In genomic region chr10:50896721-50897120, GRCh38 we compare ENCODE assay signal across 31 cellular contexts. TPM values are rescaled to one million over a fixed set of nuclear protein-coding genes. Genes with fewer than 3 reads are reported as not detected.
"Had no signal": no experiment of that assay in that cellular context is flagged by ENCODE, and none has a peak within 500 bp of the region (broad histone marks: within the 10 kb centered on the region; RNA-seq: fewer than 3 reads in every experiment).

No MANE protein-coding gene starts in this region.

- DNase-seq: hypothalamus; immature natural killer cell; islet precursor cell; left lung; lower lobe of right lung; mammary epithelial cell; mesenchymal stem cell; naive thymus-derived CD8-positive, alpha-beta T cell; nucleus accumbens; pancreas; psoas muscle; right lobe of liver; stimulated activated CD4-positive, alpha-beta T cell treated with anti-CD3 and anti-CD28 coated beads, Interleukin-1b, Interleukin-23, amount 100 ng/mL, for 48 hours; stimulated activated CD4-positive, alpha-beta T cell treated with anti-CD3 and anti-CD28 coated beads, Interleukin-2, amount 100 ng/mL, for 48 hours; stimulated activated CD4-positive, alpha-beta T cell treated with anti-CD3 and anti-CD28 coated beads, Interleukin-4, amount 100 ng/mL, for 4 hours; stimulated activated CD8-positive, alpha-beta memory T cell treated with anti-CD3 and anti-CD28 coated beads, Interleukin-4, amount 100 ng/mL, for 48 hours; stimulated activated naive CD4-positive, alpha-beta T cell treated with Interleukin-2 at 50 U/mL for 16 hours; stimulated activated naive CD8-positive, alpha-beta T cell treated with anti-CD3 and anti-CD28 coated beads, Interleukin-15, amount 100 ng/mL, for 72 hours; substantia nigra; uterus had no signal

- H3K4me3 ChIP-seq: left lung, lower lobe of right lung, pancreas, psoas muscle, right atrium auricular region, right lobe of liver, smooth muscle cell, tibial nerve, uterus had no signal

- ATAC-seq: left lung; lower lobe of right lung; naive thymus-derived CD8-positive, alpha-beta T cell; psoas muscle; right lobe of liver; stimulated activated memory B cell treated with anti-CD40 and anti-IgM and Interleukin-4, amounts not matched to agents 10 μg/mL and 1 μg/mL and 100 μg/mL, for 72 hours; stimulated activated naive CD8-positive, alpha-beta T cell treated with anti-CD3 and anti-CD28 coated beads, Interleukin-15, amount 100 ng/mL, for 72 hours had no signal

RNA-seq across cellular contexts. Expression of gene A1CF, which starts 11.3 kb away (rescaled TPM):
- total RNA-seq: kidney epithelial cell; left lung; lower lobe of right lung; mammary epithelial cell; naive thymus-derived CD8-positive, alpha-beta T cell; neural crest cell; osteoblast; posterior vena cava; right atrium auricular region; skeletal muscle tissue; smooth muscle cell; temporal lobe; tibial nerve; ureter had no signal
